Comparison of ENCODE assay signal across 8 cellular contexts in genomic region chr7:5354460-5355279, GRCh38.
DNase-seq lines count a peak whose midpoint lies in the region; ATAC-seq and TF ChIP-seq lines count a peak whose summit lies in the region.

No MANE protein-coding gene starts in this region.

- H3K36me3 ChIP-seq in mesodermal cell (ENCODE audit: control insufficient read depth, insufficient read depth, low read length) = peaks cover 94% of the 10 kb centered on the region
- H3K36me3 ChIP-seq in brain microvascular endothelial cell (replicated peaks) = peaks cover 43% of the 10 kb centered on the region

- DNase-seq in AG08395 (ENCODE audit: low spot score) = peak; percentile 77
- DNase-seq in MV-4-11 (lab: John Stamatoyannopoulos, UW) = peak; percentile 7
- no peak for DNase-seq in endothelial cell (ENCODE audit: low spot score)
- no peak for DNase-seq in DMS53 (lab: John Stamatoyannopoulos, UW)
- DNase-seq in brain microvascular endothelial cell = no peak

- H3K27ac ChIP-seq in mesodermal cell (ENCODE audit: low read depth, low read length, severe bottlenecking) (peak overlapping the region; percentile 23), brain microvascular endothelial cell (no peak overlapping the region)

- H3K4me3 Mint-ChIP-seq in endothelial cell (ENCODE audit: unreplicated experiment) = peak overlapping the region; percentile 65

- peaks cover 26% of the 10 kb centered on the region for H3K27me3 Mint-ChIP-seq in endothelial cell (ENCODE audit: unreplicated experiment)

- peaks cover 16% of the 10 kb centered on the region for H3K4me1 ChIP-seq in mesodermal cell (ENCODE audit: control insufficient read depth, insufficient read depth, low read length, poor library complexity, severe bottlenecking)

- no peaks in the 10 kb centered on the region for H3K9me3 Mint-ChIP-seq in endothelial cell (ENCODE audit: unreplicated experiment)

- 93 to 94% methylated on average over 18 of the region's 18 CpGs for WGBS in mesodermal cell (ENCODE audit: insufficient coverage in 2 of 2), 2 experiments

- no peak overlapping the region for H3K27ac Mint-ChIP-seq in endothelial cell (ENCODE audit: unreplicated experiment)

- H3K27me3 ChIP-seq in brain microvascular endothelial cell (replicated peaks) = no peaks in the 10 kb centered on the region

- H3K4me1 Mint-ChIP-seq in endothelial cell (ENCODE audit: unreplicated experiment) = no peaks in the 10 kb centered on the region

- H3K4me3 ChIP-seq in mesodermal cell (ENCODE audit: extremely low read depth, insufficient read depth, low read length, poor library complexity, severe bottlenecking) = no peak overlapping the region
- no peak overlapping the region for H3K4me3 ChIP-seq in brain microvascular endothelial cell (ENCODE audit: low read depth, low read length)

- in situ Hi-C loops in brain microvascular endothelial cell (cut with HindIII; ENCODE audit: low pct_ligation_motif_present, low sequenced_read_pairs) = no loop called here

- ATAC-seq in GM21825 (IDR thresholded peaks at IDR 0.05; ENCODE audit: unreplicated experiment) (no peak), HG03354 (IDR thresholded peaks at IDR 0.05; ENCODE audit: poor library complexity, severe bottlenecking, unreplicated experiment) (no peak)

- TF ChIP-seq CTCF in endothelial cell (IDR thresholded peaks at IDR 0.05; ENCODE audit: unreplicated experiment) = no peak
- TF ChIP-seq CTCF in brain microvascular endothelial cell (IDR thresholded peaks at IDR 0.05; ENCODE audit: low read depth, low read length, missing control alignments) = no peak

- no peaks in the 10 kb centered on the region for H3K9me3 ChIP-seq in mesodermal cell (ENCODE audit: control insufficient read depth, low read length)

- H3K36me3 Mint-ChIP-seq in endothelial cell (ENCODE audit: low read depth, unreplicated experiment) = peaks cover 80% of the 10 kb centered on the region

Comparison
In these comparisons a context has a peak if more than half of its experiments do, and no peak if none do; other contexts are left out.
1. DNase-seq: peak in AG08395 (single experiment) and MV-4-11 (single experiment); none in endothelial cell (single experiment), DMS53 (single experiment) and brain microvascular endothelial cell (single experiment).